In the genomic region with DNA sequence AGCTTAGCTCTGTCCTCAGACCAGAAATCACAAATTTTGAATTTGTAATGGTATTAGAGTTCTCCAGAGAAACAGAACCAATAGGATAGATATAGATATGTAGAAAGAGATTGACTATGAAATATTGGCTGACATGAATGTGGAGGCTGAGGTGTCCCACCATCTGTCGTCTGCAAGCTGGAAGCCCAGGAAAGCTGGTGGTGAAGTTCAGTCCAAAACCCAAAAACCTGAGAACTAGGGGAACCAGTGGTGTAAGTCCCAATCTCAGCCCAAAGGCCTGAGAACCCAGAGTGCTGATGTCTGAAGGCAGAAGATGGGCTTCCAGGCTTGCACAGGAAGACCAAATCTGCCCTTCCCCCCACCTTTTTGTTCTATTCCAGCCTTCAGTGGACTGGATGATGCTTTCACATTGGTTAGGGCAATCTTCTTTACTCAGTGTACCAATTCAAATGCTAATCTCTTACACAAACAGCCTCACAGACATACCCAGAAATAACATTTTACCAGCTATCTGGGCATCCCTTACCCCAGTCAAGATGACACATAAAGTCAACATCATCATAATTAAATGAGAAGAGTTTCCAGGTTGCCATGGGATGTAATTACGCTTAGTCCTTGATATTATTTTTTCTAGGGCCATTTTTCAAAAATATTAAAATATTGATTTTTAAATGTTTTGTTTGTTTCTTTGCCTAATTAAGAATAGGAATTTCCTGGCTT, we compare ENCODE assay signal across 21 cellular contexts.
A peak's percentile ranks its signal among the peaks of the same experiment; 100 is the strongest.
DNase-seq lines count a peak whose midpoint lies in the region; ATAC-seq, FAIRE-seq and TF ChIP-seq lines count a peak whose summit lies in the region.
"Had no signal": no experiment of that assay in that cellular context is flagged by ENCODE, and none has a peak within 500 bp of the region (broad histone marks: within the 10 kb centered on the region; RNA-seq: fewer than 3 reads in every experiment).

No MANE protein-coding gene starts in this region.

- no peak overlapping the region for H3K4me3 Mint-ChIP-seq in natural killer cell
- H3K4me3 Mint-ChIP-seq in natural killer cell treated with Interleukin-12 subunit alpha and Interleukin-12 subunit beta and Interleukin-15 and Interleukin-18, amount 100 ng/mL, for 72 hours: no peak overlapping the region
- no peak overlapping the region for H3K4me3 Mint-ChIP-seq in WTC11
- H3K4me3 Mint-ChIP-seq: B cell, CD14-positive monocyte had no signal

- H3K27ac ChIP-seq in endothelial cell of umbilical vein (ENCODE audit: insufficient read depth, low read depth, low read length): no peak overlapping the region
- H3K27ac ChIP-seq in MM.1S (ENCODE audit: low read length): no peak overlapping the region
- H3K27ac ChIP-seq: SJCRH30 had no signal

- no peaks in the 10 kb centered on the region for H3K9me1 ChIP-seq in endothelial cell of umbilical vein (replicated peaks; ENCODE audit: control insufficient read depth, extremely low read depth, insufficient read depth, low read length)

- dilution Hi-C loops in endothelial cell of umbilical vein (cut with MboI; ENCODE audit: extremely low pct_ligation_motif_present, low sequenced_read_pairs): no loop called here

- H3K9me3 ChIP-seq in endothelial cell of umbilical vein (replicated peaks; ENCODE audit: control insufficient read depth, insufficient read depth, low read length): no peaks in the 10 kb centered on the region
- H3K9me3 ChIP-seq in MM.1S (replicated peaks; ENCODE audit: insufficient read depth, low read length): no peaks in the 10 kb centered on the region
- H3K9me3 ChIP-seq: MG63, SJCRH30 had no signal

- no peak overlapping the region for H3K4me3 ChIP-seq in endothelial cell of umbilical vein (replicated peaks in 1 of 3; ENCODE audit: insufficient read depth in 1 of 3, low read depth in 1 of 3, low read length in 3 of 3)
- H3K4me3 ChIP-seq in MM.1S (ENCODE audit: low read length): no peak overlapping the region
- H3K4me3 ChIP-seq: MG63, SJCRH30 had no signal

- H3K36me3 Mint-ChIP-seq in natural killer cell (no peaks in the 10 kb centered on the region), WTC11 (peaks cover 3% of the 10 kb centered on the region; the same call in 1 of the 2 replicates)
- H3K36me3 Mint-ChIP-seq in natural killer cell treated with Interleukin-12 subunit alpha and Interleukin-12 subunit beta and Interleukin-15 and Interleukin-18, amount 100 ng/mL, for 72 hours: no peaks in the 10 kb centered on the region

- peaks cover 29 to 33% of the 10 kb centered on the region in 2 donors for H3K4me1 Mint-ChIP-seq in natural killer cell
- peaks cover 26 to 28% of the 10 kb centered on the region in 2 donors for H3K4me1 Mint-ChIP-seq in natural killer cell treated with Interleukin-12 subunit alpha and Interleukin-12 subunit beta and Interleukin-15 and Interleukin-18, amount 100 ng/mL, for 72 hours (ENCODE audit: low read depth in 2 of 2)
- peaks cover 11% of the 10 kb centered on the region for H3K4me1 Mint-ChIP-seq in WTC11
- H3K4me1 Mint-ChIP-seq: B cell had no signal

- DNase-seq in natural killer cell: no peak
- no peak for DNase-seq in natural killer cell treated with Interleukin-12 subunit alpha and Interleukin-12 subunit beta and Interleukin-15 and Interleukin-18, amount 100 ng/mL, for 72 hours (ENCODE audit: low spot score)
- no peak for DNase-seq in WTC11 (ENCODE audit: low spot score)
- DNase-seq in endothelial cell of umbilical vein (ENCODE audit: low read depth, low spot score): peak; percentile 6
- no peak for DNase-seq in T-helper 9 cell
- DNase-seq in SKM-1 (lab: John Stamatoyannopoulos, UW; ENCODE audit: unreplicated experiment): no peak
- DNase-seq in MM.1S: no peak
- DNase-seq: GOT3; MG63; NCI-H1048; NCI-H1417 treated with DMSO at 0.1 percent for 48 hours; NCI-H187; NCI-H446 treated with DMSO at 0.1 percent for 48 hours; NCI-H526 treated with DMSO at 0.1 percent for 48 hours; NK-92 treated with Interleukin-12 subunit alpha and Interleukin-12 subunit beta, amount 100 ng/mL, for 24 hours; SJCRH30 had no signal

- TF ChIP-seq CTCF in natural killer cell (IDR thresholded peaks at IDR 0.05): no peak
- no peak for TF ChIP-seq CTCF in WTC11 (IDR thresholded peaks at IDR 0.05)
- no peak for TF ChIP-seq CTCF in endothelial cell of umbilical vein (IDR thresholded peaks at IDR 0.05; ENCODE audit: extremely low read depth in 1 of 2, insufficient read depth in 1 of 2, low read depth in 1 of 2, low read length in 2 of 2)
- no peak for TF ChIP-seq CTCF in MM.1S (IDR thresholded peaks at IDR 0.05; ENCODE audit: low read length)

- CTCF ChIA-PET in WTC11 (lab: Charles Lee): no interaction called here
- CTCF ChIA-PET in endothelial cell of umbilical vein (lab: Charles Lee): interaction anchor here (1.2 kb wide), 1 partner anchor 281 kb away, joined by 3 read pairs; no protein-coding TSS in a partner anchor

- POLR2A ChIA-PET in WTC11 (lab: Charles Lee): no interaction called here
- POLR2A ChIA-PET in endothelial cell of umbilical vein (lab: Charles Lee): no interaction called here

- H3K27me3 Mint-ChIP-seq in natural killer cell (ENCODE audit: low read depth in 2 of 2): no peaks in the 10 kb centered on the region
- H3K27me3 Mint-ChIP-seq in natural killer cell treated with Interleukin-12 subunit alpha and Interleukin-12 subunit beta and Interleukin-15 and Interleukin-18, amount 100 ng/mL, for 72 hours: no peaks in the 10 kb centered on the region
- H3K27me3 Mint-ChIP-seq in WTC11 (ENCODE audit: low read depth): no peaks in the 10 kb centered on the region

- H3K9ac ChIP-seq in endothelial cell of umbilical vein (replicated peaks; ENCODE audit: extremely low read depth, insufficient read depth, low read length) (no peak overlapping the region), MM.1S (ENCODE audit: low read length) (no peak overlapping the region)

- intact Hi-C loops in natural killer cell (cut with micrococcal nuclease): no loop called here
- intact Hi-C loops in endothelial cell of umbilical vein (cut with micrococcal nuclease): no loop called here

- no peaks in the 10 kb centered on the region for H3K9me3 Mint-ChIP-seq in natural killer cell
- H3K9me3 Mint-ChIP-seq in natural killer cell treated with Interleukin-12 subunit alpha and Interleukin-12 subunit beta and Interleukin-15 and Interleukin-18, amount 100 ng/mL, for 72 hours: no peaks in the 10 kb centered on the region
- H3K9me3 Mint-ChIP-seq in WTC11: peaks cover 40% of the 10 kb centered on the region

- FAIRE-seq in endothelial cell of umbilical vein (lab: Jason Lieb, UNC): no peak
- FAIRE-seq: GM18507, RCC 7860 had no signal

- H3K36me3 ChIP-seq in endothelial cell of umbilical vein (ENCODE audit: control insufficient read depth in 2 of 2, extremely low read depth in 1 of 2, insufficient read depth in 2 of 2, low read length in 2 of 2): peaks cover 0 to 2% of the 10 kb centered on the region in 2 experiments
- H3K36me3 ChIP-seq in MM.1S (replicated peaks; ENCODE audit: insufficient read depth, low read length): no peaks in the 10 kb centered on the region
- H3K36me3 ChIP-seq: MG63 had no signal

- H3K27me3 ChIP-seq in endothelial cell of umbilical vein (ENCODE audit: control insufficient read depth in 2 of 2, insufficient read depth in 2 of 2, low read length in 2 of 2) (no peaks in the 10 kb centered on the region), MM.1S (replicated peaks; ENCODE audit: insufficient read depth, low read length) (no peaks in the 10 kb centered on the region)
- H3K27me3 ChIP-seq: MG63, SJCRH30 had no signal

- no peaks in the 10 kb centered on the region for H3F3A ChIP-seq in MM.1S (ENCODE audit: insufficient read depth, low read length)

- BruUV-seq in endothelial cell of umbilical vein (replicated peaks; lab: Mats Ljungman, UMichigan): no TSS peak

- H4K20me1 ChIP-seq in endothelial cell of umbilical vein (replicated peaks; ENCODE audit: control insufficient read depth, extremely low read depth, insufficient read depth, low read length) (no peaks in the 10 kb centered on the region), MM.1S (ENCODE audit: insufficient read depth, low read length) (no peaks in the 10 kb centered on the region)

- no peaks in the 10 kb centered on the region for H3K9me2 ChIP-seq in MM.1S (replicated peaks; ENCODE audit: insufficient read depth, low read length)

- no peak for TF ChIP-seq POLR2A in endothelial cell of umbilical vein (IDR thresholded peaks at IDR 0.05; ENCODE audit: low read depth, low read length)

- H3K27ac Mint-ChIP-seq in natural killer cell (peak overlapping the region; percentile 69 to 75), WTC11 (no peak overlapping the region)
- no peak overlapping the region for H3K27ac Mint-ChIP-seq in natural killer cell treated with Interleukin-12 subunit alpha and Interleukin-12 subunit beta and Interleukin-15 and Interleukin-18, amount 100 ng/mL, for 72 hours
- H3K27ac Mint-ChIP-seq: B cell had no signal

- H3K79me2 ChIP-seq in endothelial cell of umbilical vein (ENCODE audit: control insufficient read depth, insufficient read depth, low read length) (no peaks in the 10 kb centered on the region), MM.1S (ENCODE audit: low read length) (no peaks in the 10 kb centered on the region)

- no peak overlapping the region for H3K4me2 ChIP-seq in endothelial cell of umbilical vein (ENCODE audit: insufficient read depth, low read length)
- H3K4me2 ChIP-seq in MM.1S (ENCODE audit: low read depth, low read length): no peak overlapping the region

- H2AFZ ChIP-seq in endothelial cell of umbilical vein (ENCODE audit: low read depth, low read length): no peak overlapping the region
- H2AFZ ChIP-seq in MM.1S (ENCODE audit: low read length): no peak overlapping the region

- ATAC-seq in natural killer cell: no peak
- no peak for ATAC-seq in natural killer cell treated with Interleukin-12 subunit alpha and Interleukin-12 subunit beta and Interleukin-15 and Interleukin-18, amount 100 ng/mL, for 72 hours
- no peak for ATAC-seq in WTC11
- ATAC-seq in GM21447 (IDR thresholded peaks at IDR 0.05; ENCODE audit: unreplicated experiment): no peak

- H3K4me1 ChIP-seq in endothelial cell of umbilical vein (ENCODE audit: control insufficient read depth, extremely low read depth, insufficient read depth, low read length) (no peaks in the 10 kb centered on the region), MM.1S (ENCODE audit: low read length) (0 out of 2 replicates have a peak, but pooled peaks cover 5% of the 10 kb centered on the region)
- H3K4me1 ChIP-seq: SJCRH30 had no signal

TF ChIP-seq in WTC11, 78 proteins besides CTCF, POLR2A, EP300 and RAD21 (continues in another document):
- TF ChIP-seq ZNF416 (CRISPR knock-in tag; IDR thresholded peaks at IDR 0.05): peak; percentile 96

TF ChIP-seq in endothelial cell of umbilical vein, 7 proteins besides CTCF, POLR2A, EP300 and RAD21:
- TF ChIP-seq GATA2 (IDR thresholded peaks at IDR 0.05; ENCODE audit: insufficient read depth, insufficient read length, low read depth, low read length) (no peak), POLR2AphosphoS5 (IDR thresholded peaks at IDR 0.05; ENCODE audit: insufficient read depth, low read depth, low read length) (peak; percentile 4)

Comparison
In these comparisons a context has a peak if more than half of its experiments do, and no peak if none do; other contexts are left out.
1. H3K27ac Mint-ChIP-seq: peak in natural killer cell (2 of 2); none in natural killer cell treated with Interleukin-12 subunit alpha and Interleukin-12 subunit beta and Interleukin-15 and Interleukin-18, amount 100 ng/mL, for 72 hours (0 of 2) and WTC11 (single experiment).